8 cellular contexts compared by ENCODE assay signal in the genomic region with DNA sequence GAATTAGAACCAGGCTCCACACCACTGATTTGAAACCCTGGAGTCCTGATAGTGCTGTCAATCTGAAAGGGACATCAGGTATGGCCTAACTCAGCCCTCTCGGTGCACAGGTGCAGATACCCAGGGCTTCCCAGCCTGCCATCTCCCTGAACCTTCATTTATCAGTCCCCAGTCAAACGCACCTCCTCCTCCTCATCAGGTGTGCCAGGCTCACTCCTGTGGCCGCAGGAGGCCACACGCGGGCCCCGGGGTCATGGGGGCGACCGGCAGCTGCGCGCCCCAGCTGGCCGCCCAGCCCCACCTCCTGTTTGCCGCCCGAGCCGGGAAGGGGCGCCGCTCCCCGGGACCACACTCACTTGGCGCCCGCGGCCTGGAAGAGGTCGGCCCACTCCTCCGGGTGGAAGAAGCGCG. TPM values are rescaled to one million over a fixed set of nuclear protein-coding genes. Genes with fewer than 3 reads are reported as not detected.
A peak's percentile ranks its signal among the peaks of the same experiment; 100 is the strongest.
DNase-seq lines count a peak whose midpoint lies in the region; ATAC-seq and TF ChIP-seq lines count a peak whose summit lies in the region.

No MANE protein-coding gene starts in this region.

- no peak for TF ChIP-seq EP300 in ovary (IDR thresholded peaks at IDR 0.05)

- H3F3A ChIP-seq in GM23248 (ENCODE audit: insufficient read depth) = no peaks in the 10 kb centered on the region

- H3K4me3 Mint-ChIP-seq in CD8-positive, alpha-beta T cell = peak overlapping the region; percentile 85

- H4K20me1 ChIP-seq in GM23248 (ENCODE audit: insufficient read depth) (no peaks in the 10 kb centered on the region), OCI-LY7 (ENCODE audit: insufficient read depth, low read length) (no peaks in the 10 kb centered on the region)

- H3K4me2 ChIP-seq in GM23248 (ENCODE audit: unreplicated experiment) = peak overlapping the region; percentile 98
- peak overlapping the region; percentile 87 for H3K4me2 ChIP-seq in OCI-LY7 (ENCODE audit: low read length)

- no TSS peak for BruUV-seq in OCI-LY7 (replicated peaks; lab: Mats Ljungman, UMichigan)

- 7 to 9% methylated on average over 15 to 24 of the region's 24 CpGs for WGBS in GM23248 (ENCODE audit: low coverage in 1 of 2, low lambda C conversion rate in 2 of 2, missing lambda C conversion rate in 2 of 2), 2 experiments
- WGBS in ovary, 3 donors = 2 to 8% (median 7%) methylated on average over 6 to 24 of the region's 24 CpGs

- no peaks in the 10 kb centered on the region for H3K27me3 ChIP-seq in CD8-positive, alpha-beta T cell (ENCODE audit: insufficient read depth, low read length)
- H3K27me3 ChIP-seq in GM23248 (replicated peaks; ENCODE audit: insufficient read depth) (0 out of 2 replicates have a peak, but pooled peaks cover 7% of the 10 kb centered on the region), ovary (no peaks in the 10 kb centered on the region)

- in situ Hi-C loops in GM23248 (cut with MboI) = no loop called here

- H3K4me1 ChIP-seq in CD8-positive, alpha-beta T cell (ENCODE audit: insufficient read depth, low read length) = peaks cover 23% of the 10 kb centered on the region
- H3K4me1 ChIP-seq in GM23248 (ENCODE audit: insufficient read depth) (no peaks in the 10 kb centered on the region), OCI-LY7 (ENCODE audit: insufficient read depth, low read length, poor library complexity, severe bottlenecking) (peaks cover 25% of the 10 kb centered on the region), ovary (ENCODE audit: insufficient read depth) (peaks cover 6% of the 10 kb centered on the region)

- no peak for TF ChIP-seq CTCF in CD8-positive, alpha-beta T cell (IDR thresholded peaks at IDR 0.05)
- TF ChIP-seq CTCF in OCI-LY7 (conservative IDR thresholded peaks at IDR 0.05; ENCODE audit: low read length) (no peak), epithelial cell of proximal tubule (conservative IDR thresholded peaks at IDR 0.05; ENCODE audit: low read depth, low read length) (no peak), ovary (IDR thresholded peaks at IDR 0.05) (no peak)

- DNase-seq in CD8-positive, alpha-beta T cell = peak in 1 of 7 experiments; percentile 3
- no peak for DNase-seq in GM23248
- peak; percentile 19 for DNase-seq in OCI-LY7 (ENCODE audit: low spot score)
- no peak for DNase-seq in epithelial cell of proximal tubule (ENCODE audit: low read depth)
- DNase-seq in ovary = peak in 1 of 5 donors; percentile 36
- no peak for DNase-seq in NCI-H1417 treated with DMSO at 0.1 percent for 48 hours (lab: John Stamatoyannopoulos, UW)
- no peak for DNase-seq in posterior vena cava (ENCODE audit: low spot score)

- H3K79me2 ChIP-seq in GM23248 (ENCODE audit: insufficient read depth) (no peaks in the 10 kb centered on the region), OCI-LY7 (ENCODE audit: insufficient read depth, low read depth, low read length) (no peaks in the 10 kb centered on the region)

- H3K27me3 Mint-ChIP-seq in CD8-positive, alpha-beta T cell (ENCODE audit: low read depth) = no peaks in the 10 kb centered on the region

- H3K4me3 ChIP-seq in CD8-positive, alpha-beta T cell (ENCODE audit: low read depth, low read length) = peak overlapping the region; percentile 77
- H3K4me3 ChIP-seq in GM23248 (peak overlapping the region; percentile 73), OCI-LY7 (ENCODE audit: low read depth, low read length, poor library complexity, severe bottlenecking) (peak overlapping the region; percentile 74), epithelial cell of proximal tubule (ENCODE audit: low read depth, low read length) (peak overlapping the region; percentile 83), ovary (peak overlapping the region; percentile 65)

- peak overlapping the region; percentile 69 for H3K27ac ChIP-seq in CD8-positive, alpha-beta T cell (ENCODE audit: low read depth, low read length)
- H3K27ac ChIP-seq in GM23248 = no peak overlapping the region
- H3K27ac ChIP-seq in OCI-LY7 (ENCODE audit: low read depth, low read length, poor library complexity, severe bottlenecking) = no peak overlapping the region
- H3K27ac ChIP-seq in ovary = peak overlapping the region in 1 of 2 donors; percentile 44

- intact Hi-C loops in CD8-positive, alpha-beta T cell (cut with DNase I, micrococcal nuclease) = loop anchor here in 1 of 2 experiments (5.0 kb wide), 1 partner anchor 45 kb away; a partner anchor contains a TSS
- intact Hi-C loops in OCI-LY7 (cut with micrococcal nuclease; ENCODE audit: unreplicated experiment) = loop anchor here (5.0 kb wide), 1 partner anchor 90 kb away; a partner anchor contains a TSS
- intact Hi-C loops in ovary (cut with DNase I) = loop anchor here in 1 of 4 donors (5.0 kb wide), 1 partner anchor 90 kb away; a partner anchor contains a TSS
- intact Hi-C loops in posterior vena cava (cut with DNase I) = no loop called here

- TF ChIP-seq POLR2A in ovary (IDR thresholded peaks at IDR 0.05) = no peak

- peaks cover 26% of the 10 kb centered on the region for H3K4me1 Mint-ChIP-seq in CD8-positive, alpha-beta T cell (ENCODE audit: low read depth)

- no peak for ATAC-seq in CD8-positive, alpha-beta T cell
- ATAC-seq in HG02884 (IDR thresholded peaks at IDR 0.05; ENCODE audit: unreplicated experiment) = no peak

- peak overlapping the region; percentile 29; the same call in 1 of the 2 replicates for H3K9ac ChIP-seq in GM23248

- H2AFZ ChIP-seq in GM23248 (peak overlapping the region; percentile 97), OCI-LY7 (ENCODE audit: low read length) (peak overlapping the region; percentile 53; the same call in 1 of the 2 replicates)

- POLR2A ChIA-PET in CD8-positive, alpha-beta T cell (lab: Charles Lee) = interaction anchor here (0.6 kb wide), 1 partner anchor 56 kb away, joined by 3 read pairs; no protein-coding TSS in a partner anchor
- POLR2A ChIA-PET in OCI-LY7 (lab: Charles Lee) = no interaction called here

- H3K9me2 ChIP-seq in GM23248 (ENCODE audit: insufficient read depth) = no peaks in the 10 kb centered on the region
- H3K9me2 ChIP-seq in OCI-LY7 (ENCODE audit: insufficient read depth, low read length) = no peaks in the 10 kb centered on the region

- H3K9me3 ChIP-seq in CD8-positive, alpha-beta T cell (ENCODE audit: low read length) = no peaks in the 10 kb centered on the region
- no peaks in the 10 kb centered on the region for H3K9me3 ChIP-seq in GM23248 (ENCODE audit: low read depth)
- no peaks in the 10 kb centered on the region for H3K9me3 ChIP-seq in OCI-LY7 (ENCODE audit: low read length)
- H3K9me3 ChIP-seq in ovary = no peaks in the 10 kb centered on the region

- CTCF ChIA-PET in CD8-positive, alpha-beta T cell (lab: Charles Lee) = interaction anchor here (0.8 to 4.1 kb wide), 3 partner anchors 14 to 57 kb away, joined by 3 to 32 read pairs (median 3); no protein-coding TSS in a partner anchor
- CTCF ChIA-PET in OCI-LY7 (lab: Charles Lee; ENCODE audit: unreplicated experiment) = no interaction called here

- H3K9me3 Mint-ChIP-seq in CD8-positive, alpha-beta T cell = no peaks in the 10 kb centered on the region

- H3K27ac Mint-ChIP-seq in CD8-positive, alpha-beta T cell = peak overlapping the region; percentile 87

- H3K36me3 Mint-ChIP-seq in CD8-positive, alpha-beta T cell = peaks cover 17% of the 10 kb centered on the region

- H3K36me3 ChIP-seq in CD8-positive, alpha-beta T cell (ENCODE audit: insufficient read depth, low read length) = peaks cover 6% of the 10 kb centered on the region
- H3K36me3 ChIP-seq in GM23248 (ENCODE audit: low read depth) (no peaks in the 10 kb centered on the region), OCI-LY7 (ENCODE audit: insufficient read depth, low read length) (peaks cover 35% of the 10 kb centered on the region), ovary (no peaks in the 10 kb centered on the region)

RNA-seq across cellular contexts. Expression of a gene that starts 0.5 kb away (rescaled TPM):
- total RNA-seq in CD8-positive, alpha-beta T cell = 1 to 10 TPM; 5.3 to 5.7 TPM
- 11.5 and 15.4 TPM in 2 replicates for total RNA-seq in GM23248 (2014; rRNA removed; shearing (Covaris generic))
- polyA plus RNA-seq in GM23248 (2016; fragmentation: Nextera tagmentation; extraction: Ambion mirVana) (13.3 and 15.2 TPM in 2 replicates), ovary (100 to 1,000 TPM in 1 of 2 donors, 10 to 100 TPM in 1; 25.0 to 112 TPM)
- total RNA-seq in OCI-LY7 (2014; rRNA removed; shearing (Covaris generic)) = 9.1 and 9.3 TPM in 2 replicates
- total RNA-seq in OCI-LY7 (2022) (9.3 and 9.9 TPM in 2 replicates), epithelial cell of proximal tubule (31.9 and 33.8 TPM in 2 replicates), ovary (10 to 100 TPM; 21.7 to 66.1 (median 25.6) TPM), posterior vena cava (10 to 100 TPM; 13.8 to 27.9 TPM)

RNA-seq across cellular contexts. Expression of a gene that starts 42.3 kb away (rescaled TPM):
- total RNA-seq in CD8-positive, alpha-beta T cell = 10 to 100 TPM in 1 of 2 experiments, 1 to 10 TPM in 1; 9.2 to 10.2 TPM
- total RNA-seq in GM23248 (2014; rRNA removed; shearing (Covaris generic)) = 48.1 and 50.8 TPM in 2 replicates
- polyA plus RNA-seq in GM23248 (2016; fragmentation: Nextera tagmentation; extraction: Ambion mirVana) (46.9 and 49.3 TPM in 2 replicates), ovary (10 to 100 TPM; 28.7 to 41.4 TPM)
- total RNA-seq in OCI-LY7 (2014; rRNA removed; shearing (Covaris generic)) = 9.0 and 13.1 TPM in 2 replicates
- total RNA-seq in OCI-LY7 (2022) (27.4 and 30.7 TPM in 2 replicates), epithelial cell of proximal tubule (22.1 and 38.5 TPM in 2 replicates), ovary (10 to 100 TPM; 14.3 to 31.7 (median 25.2) TPM), posterior vena cava (10 to 100 TPM; 23.1 to 27.4 TPM)

RNA-seq across cellular contexts. Expression of a gene that starts 45.6 kb away (rescaled TPM):
- under 1 TPM; 0.92 to 0.98 TPM for total RNA-seq in CD8-positive, alpha-beta T cell
- not detected in 2 replicates for total RNA-seq in GM23248 (2014; rRNA removed; shearing (Covaris generic))
- polyA plus RNA-seq in GM23248 (2016; fragmentation: Nextera tagmentation; extraction: Ambion mirVana) (not detected in 2 replicates), ovary (under 1 TPM in 1 of 2 donors, not detected in 1; 0.10 TPM)
- total RNA-seq in OCI-LY7 (2014; rRNA removed; shearing (Covaris generic)) = 11.2 and 14.1 TPM in 2 replicates
- total RNA-seq in OCI-LY7 (2022) (13.2 and 17.0 TPM in 2 replicates), epithelial cell of proximal tubule (not detected in 2 replicates), ovary (under 1 TPM in 2 of 7 donors, not detected in 5; 0.03 to 0.11 TPM), posterior vena cava (under 1 TPM; 0.05 to 0.14 TPM)

Comparison
In these comparisons a context has a peak if more than half of its experiments do, and no peak if none do; other contexts are left out.
1. RNA of a gene that starts 45.6 kb away (total RNA-seq): 11.2 to 17.0 TPM in OCI-LY7; 0.92 to 0.98 TPM in CD8-positive, alpha-beta T cell, 0.05 to 0.14 TPM in posterior vena cava, 0.03 to 0.11 TPM in ovary, not detected in GM23248 and not detected in epithelial cell of proximal tubule; every median in the first group is over 4 times any median in the second.
2. Peak in every context shown above with its lines, with median percentiles within 50 percentile points of each other: H3K4me3 ChIP-seq.